16 cellular contexts compared by ENCODE assay signal in genomic region chr15:57626713-57627440, GRCh38. TPM values are rescaled to one million over a fixed set of nuclear protein-coding genes. Genes with fewer than 3 reads are reported as not detected.
DNase-seq lines count a peak whose midpoint lies in the region; ATAC-seq and TF ChIP-seq lines count a peak whose summit lies in the region.
"Had no signal": no experiment of that assay in that cellular context is flagged by ENCODE, and none has a peak within 500 bp of the region (broad histone marks: within the 10 kb centered on the region; RNA-seq: fewer than 3 reads in every experiment).

No MANE protein-coding gene starts in this region.

- 22 to 29% methylated on average over 8 of the region's 8 CpGs for WGBS in heart right ventricle, 2 donors

- in situ Hi-C loops in KBM-7 (cut with MboI; ENCODE audit: low pct_unique_long_range_greater_than_20kb, low sequenced_read_pairs): no loop called here

- H3K4me3 ChIP-seq in BE2C (ENCODE audit: low read depth, low read length) (no peak overlapping the region), heart right ventricle (no peak overlapping the region)
- H3K4me3 ChIP-seq: GM12878 had no signal

- intact Hi-C loops in heart right ventricle (cut with DNase I): no loop called here

- DNase-seq in NCI-H1092 treated with DMSO at 0.1 percent for 48 hours (lab: John Stamatoyannopoulos, UW): peak; percentile 24
- no peak for DNase-seq in NCI-H1092 (lab: John Stamatoyannopoulos, UW)
- DNase-seq in BE2C: peak; percentile 52
- DNase-seq in heart right ventricle: peak; percentile 52 to 61
- DNase-seq in lung microvascular endothelial cell (ENCODE audit: low read depth in 2 of 2): peak; percentile 49 to 76
- no peak for DNase-seq in NCI-H526 treated with DMSO at 0.1 percent for 48 hours (lab: John Stamatoyannopoulos, UW)
- DNase-seq in KBM-7: no peak
- DNase-seq: 8988T, DMS53, HFFc6, NCI-H146, NCI-H446 treated with DMSO at 0.1 percent for 48 hours, OCI-M1, RPMI8226 had no signal

- H3K27ac ChIP-seq in heart right ventricle: peak overlapping the region; percentile 12 to 74 (median 64)

- H3K9me3 ChIP-seq in BE2C (no peaks in the 10 kb centered on the region), heart right ventricle (no peaks in the 10 kb centered on the region)

- H3K4me1 ChIP-seq in BE2C (peaks cover 6% of the 10 kb centered on the region; the same call in 1 of the 2 replicates), heart right ventricle (peaks cover 4 to 72% (median 47%) of the 10 kb centered on the region in 9 donors)

- no peaks in the 10 kb centered on the region for H3K27me3 ChIP-seq in BE2C
- no peaks in the 10 kb centered on the region for H3K27me3 ChIP-seq in heart right ventricle

- TF ChIP-seq CTCF in BE2C (IDR thresholded peaks at IDR 0.05; ENCODE audit: low read depth, low read length) (no peak), heart right ventricle (IDR thresholded peaks at IDR 0.05) (no peak)

- ATAC-seq in heart right ventricle (peak; percentile 17 to 52 (median 44)), GM18858 (IDR thresholded peaks at IDR 0.05; ENCODE audit: unreplicated experiment) (no peak)
- ATAC-seq: GM12878 had no signal

- H3K36me3 ChIP-seq in BE2C (no peaks in the 10 kb centered on the region), heart right ventricle (peaks cover 0 to 85% (median 23%) of the 10 kb centered on the region in 9 donors)

RNA-seq across cellular contexts. Expression of gene MYZAP, which starts 35.2 kb away (rescaled TPM):
- polyA plus RNA-seq in BE2C (2012; ENCODE audit: insufficient read depth, insufficient read length, low read depth): 2.6 TPM
- total RNA-seq in heart right ventricle (1,000 to 10,000 TPM in 4 of 10 donors, 100 to 1,000 TPM in 6; 505 to 1,280 (median 954) TPM), lung microvascular endothelial cell (49.7 and 86.3 TPM in 2 replicates)
- 100 to 1,000 TPM; 197 to 303 TPM for polyA plus RNA-seq in heart right ventricle
- total RNA-seq: GM12878 had no signal
- polyA plus RNA-seq: GM12878 had no signal

Comparison
In these comparisons a context has a peak if more than half of its experiments do, and no peak if none do; other contexts are left out.
1. DNase-seq: peak in NCI-H1092 treated with DMSO at 0.1 percent for 48 hours (single experiment), BE2C (single experiment), heart right ventricle (2 of 2) and lung microvascular endothelial cell (2 of 2); none in NCI-H1092 (single experiment), NCI-H526 treated with DMSO at 0.1 percent for 48 hours (single experiment) and KBM-7 (single experiment).